In the genomic region with DNA sequence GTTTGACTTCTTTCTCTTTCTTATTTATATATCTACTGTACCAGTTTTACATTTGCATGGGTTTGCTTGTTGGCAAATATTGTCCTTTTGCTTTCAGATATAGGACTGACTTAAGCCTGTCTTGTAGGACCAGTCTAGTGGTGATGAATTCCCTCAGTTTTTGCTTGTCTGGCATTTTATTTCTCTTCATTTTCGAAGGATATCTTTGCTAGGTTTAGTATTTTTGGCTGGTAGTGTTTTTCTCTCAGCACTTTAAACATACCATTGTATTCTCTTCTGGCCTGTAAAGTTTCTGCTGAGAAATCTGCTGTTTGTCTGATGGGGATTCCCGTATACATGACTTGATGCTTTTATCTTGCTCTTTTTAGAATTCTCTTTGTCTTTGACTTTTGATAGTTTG, we compare ENCODE assay signal across 24 cellular contexts. TPM values are rescaled to one million over a fixed set of nuclear protein-coding genes. Genes with fewer than 3 reads are reported as not detected.
DNase-seq lines count a peak whose midpoint lies in the region; ATAC-seq, FAIRE-seq and TF ChIP-seq lines count a peak whose summit lies in the region.
"Had no signal": no experiment of that assay in that cellular context is flagged by ENCODE, and none has a peak within 500 bp of the region (broad histone marks: within the 10 kb centered on the region; RNA-seq: fewer than 3 reads in every experiment).

No MANE protein-coding gene starts in this region.

- peaks cover 10% of the 10 kb centered on the region for H3K4me1 Mint-ChIP-seq in activated CD8-positive, alpha-beta T cell treated with anti-CD3 and anti-CD28 coated beads for 36 hours (ENCODE audit: low read depth)

- H2BK20ac ChIP-seq in IMR-90 (ENCODE audit: low read depth, low read length), result no peak overlapping the region

- no peak overlapping the region for H3K27ac ChIP-seq in HepG2 (ENCODE audit: extremely low read length, insufficient read depth, low read length)
- H3K27ac ChIP-seq in right lobe of liver, result no peak overlapping the region
- H3K27ac ChIP-seq in IMR-90 (ENCODE audit: insufficient read depth, low read length), result no peak overlapping the region
- H3K27ac ChIP-seq: 22Rv1; BLaER1 treated with 17β-estradiol and CSF1 and Interleukin-3, amounts not matched to agents 10 nM and 100 nM had no signal

- H3K9me3 ChIP-seq in HepG2 (ENCODE audit: low read length) (peaks cover 12% of the 10 kb centered on the region; the same call in 1 of the 2 replicates), right lobe of liver (no peaks in the 10 kb centered on the region), IMR-90 (ENCODE audit: control insufficient read depth, insufficient read depth, low read length) (peaks cover 7% of the 10 kb centered on the region)
- H3K9me3 ChIP-seq: BE2C had no signal

- no peak overlapping the region for H2AK9ac ChIP-seq in IMR-90 (replicated peaks; ENCODE audit: low read depth, low read length, poor library complexity)

- H3K4me1 ChIP-seq in HepG2 (ENCODE audit: insufficient read depth, low read length), result no peaks in the 10 kb centered on the region
- H3K4me1 ChIP-seq in right lobe of liver, result no peaks in the 10 kb centered on the region
- H3K4me1 ChIP-seq in IMR-90 (ENCODE audit: control insufficient read depth, insufficient read depth, low read length), result no peaks in the 10 kb centered on the region; the same call in 1 of the 2 replicates
- H3K4me1 ChIP-seq: BE2C had no signal

- H3K36me3 ChIP-seq in HepG2 (replicated peaks in 1 of 2; ENCODE audit: control insufficient read depth in 1 of 2, insufficient read depth in 2 of 2, low read length in 2 of 2) (no peaks in the 10 kb centered on the region), right lobe of liver (no peaks in the 10 kb centered on the region), IMR-90 (ENCODE audit: control insufficient read depth, insufficient read depth, low read length) (no peaks in the 10 kb centered on the region)
- H3K36me3 ChIP-seq: BE2C, HAP-1 had no signal

- H2AK5ac ChIP-seq in IMR-90 (ENCODE audit: low read depth, low read length), result no peak overlapping the region

- H3K27ac Mint-ChIP-seq in activated CD8-positive, alpha-beta T cell treated with anti-CD3 and anti-CD28 coated beads for 36 hours, result no peak overlapping the region
- H3K27ac Mint-ChIP-seq: CD4-positive, alpha-beta T cell; CD8-positive, alpha-beta memory T cell had no signal

- H3K4me3 Mint-ChIP-seq in activated CD8-positive, alpha-beta T cell treated with anti-CD3 and anti-CD28 coated beads for 36 hours, result no peak overlapping the region
- H3K4me3 Mint-ChIP-seq: CD14-positive monocyte; CD4-positive, alpha-beta T cell; CD8-positive, alpha-beta memory T cell had no signal

- H3K23ac ChIP-seq in IMR-90 (ENCODE audit: low read depth, low read length), result no peak overlapping the region

- in situ Hi-C loops in HepG2 (cut with HindIII; ENCODE audit: extremely low pct_ligation_motif_present, low pct_unique_long_range_greater_than_20kb), result no loop called here
- in situ Hi-C loops in IMR-90 (cut with MboI; ENCODE audit: low sequenced_read_pairs), result no loop called here

- no peaks in the 10 kb centered on the region for H3K79me2 ChIP-seq in HepG2 (ENCODE audit: insufficient read depth, low read length)

- H3K4me3 ChIP-seq in HepG2 (replicated peaks in 1 of 3; ENCODE audit: insufficient read depth in 1 of 3, low read depth in 2 of 3, low read length in 3 of 3) (no peak overlapping the region), right lobe of liver (no peak overlapping the region), IMR-90 (ENCODE audit: insufficient read depth, low read depth, low read length) (no peak overlapping the region)
- H3K4me3 ChIP-seq: BLaER1 treated with 17β-estradiol and CSF1 and Interleukin-3, amounts not matched to agents 10 nM and 100 nM; GM12878; HAP-1 had no signal

- no peak for DNase-seq in HepG2 (ENCODE audit: low spot score)
- no peak for DNase-seq in right lobe of liver
- DNase-seq in IMR-90, result no peak
- DNase-seq in activated CD8-positive, alpha-beta T cell treated with anti-CD3 and anti-CD28 coated beads for 36 hours, result no peak
- no peak for DNase-seq in superior temporal gyrus (ENCODE audit: extremely low spot score)
- DNase-seq: ACHN; AML-193; BE2C; CD4-positive, alpha-beta T cell; CD8-positive, alpha-beta memory T cell; DMS 273 treated with DMSO at 0.1 percent for 48 hours; DMS79; EL; GDM1; GOT3 had no signal

- no peaks in the 10 kb centered on the region for H3K27me3 ChIP-seq in HepG2 (ENCODE audit: control insufficient read depth in 1 of 2, insufficient read depth in 2 of 2, low read length in 2 of 2)
- H3K27me3 ChIP-seq in right lobe of liver, result no peaks in the 10 kb centered on the region
- no peaks in the 10 kb centered on the region for H3K27me3 ChIP-seq in IMR-90 (ENCODE audit: control insufficient read depth, insufficient read depth, low read length)
- H3K27me3 ChIP-seq: BE2C; BLaER1 treated with 17β-estradiol and CSF1 and Interleukin-3, amounts not matched to agents 10 nM and 100 nM had no signal

- H4K91ac ChIP-seq in IMR-90 (ENCODE audit: insufficient read depth, low read depth, low read length), result no peak overlapping the region

- no peak overlapping the region for H3K18ac ChIP-seq in IMR-90 (ENCODE audit: low read depth, low read length)

- H4K20me1 ChIP-seq in HepG2 (ENCODE audit: insufficient read depth, low read length) (no peaks in the 10 kb centered on the region), IMR-90 (ENCODE audit: insufficient read depth, low read length) (no peaks in the 10 kb centered on the region)
- H4K20me1 ChIP-seq: BLaER1 treated with 17β-estradiol and CSF1 and Interleukin-3, amounts not matched to agents 10 nM and 100 nM had no signal

- H3K9me1 ChIP-seq in IMR-90 (ENCODE audit: insufficient read depth, low read length), result peaks cover 3% of the 10 kb centered on the region; the same call in 1 of the 2 replicates

- intact Hi-C loops in HepG2 (cut with micrococcal nuclease; ENCODE audit: unreplicated experiment) (no loop called here), right lobe of liver (cut with DNase I) (no loop called here), IMR-90 (cut with micrococcal nuclease) (no loop called here)
- intact Hi-C loops in activated CD8-positive, alpha-beta T cell treated with anti-CD3 and anti-CD28 coated beads for 36 hours (cut with micrococcal nuclease), result no loop called here

- H3K4ac ChIP-seq in IMR-90 (ENCODE audit: low read depth, low read length), result no peak overlapping the region

- H3K27me3 Mint-ChIP-seq in activated CD8-positive, alpha-beta T cell treated with anti-CD3 and anti-CD28 coated beads for 36 hours, result no peaks in the 10 kb centered on the region
- H3K27me3 Mint-ChIP-seq: CD4-positive, alpha-beta T cell; CD8-positive, alpha-beta memory T cell had no signal

- no peak overlapping the region for H2BK5ac ChIP-seq in IMR-90 (ENCODE audit: low read depth, low read length, poor library complexity, severe bottlenecking)

- no peak overlapping the region for H3K56ac ChIP-seq in IMR-90 (ENCODE audit: extremely low read depth, insufficient read depth, low read length)

- BruUV-seq in HepG2 (replicated peaks; lab: Mats Ljungman, UMichigan) (no TSS peak), IMR-90 (replicated peaks; lab: Mats Ljungman, UMichigan) (no TSS peak)

- peaks cover 28% of the 10 kb centered on the region for H3K36me3 Mint-ChIP-seq in activated CD8-positive, alpha-beta T cell treated with anti-CD3 and anti-CD28 coated beads for 36 hours (ENCODE audit: low read depth)

- no peak for TF ChIP-seq CTCF in HepG2 (CRISPR knock-in tag; IDR thresholded peaks at IDR 0.05)
- TF ChIP-seq CTCF in right lobe of liver (IDR thresholded peaks at IDR 0.05), result no peak
- TF ChIP-seq CTCF in IMR-90 (conservative IDR thresholded peaks at IDR 0.05; ENCODE audit: low read depth, low read length), result no peak
- no peak for TF ChIP-seq CTCF in activated CD8-positive, alpha-beta T cell treated with anti-CD3 and anti-CD28 coated beads for 36 hours (IDR thresholded peaks at IDR 0.05)

- FAIRE-seq in HepG2 (lab: Jason Lieb, UNC), result no peak
- FAIRE-seq in islet of Langerhans (lab: Jason Lieb, UNC), result peak; percentile 58
- FAIRE-seq: A204.1, D721Med, H54 had no signal

- peaks cover 5 to 6% of the 10 kb centered on the region in 2 experiments; a peak in 3 of 4 replicates for H3K79me1 ChIP-seq in IMR-90 (ENCODE audit: low read depth in 1 of 2, low read length in 2 of 2)

- no peak for TF ChIP-seq POLR2A in HepG2 (IDR thresholded peaks at IDR 0.05; ENCODE audit: insufficient read depth in 1 of 2, low read depth in 2 of 2, low read length in 2 of 2)
- TF ChIP-seq POLR2A in right lobe of liver (IDR thresholded peaks at IDR 0.05), result no peak
- no peak for TF ChIP-seq POLR2A in IMR-90 (IDR thresholded peaks at IDR 0.05; ENCODE audit: low read depth, low read length)

- WGBS in HepG2 (ENCODE audit: low lambda C conversion rate), result 71% methylated on average over 2 of the region's 2 CpGs
- 91% methylated on average over 2 of the region's 2 CpGs for WGBS in right lobe of liver (ENCODE audit: insufficient coverage, low coverage, low lambda C conversion rate, missing lambda C conversion rate)
- no CpG with 5 or more reads among the region's 2 CpGs for WGBS in IMR-90 (ENCODE audit: extremely low coverage in 2 of 2, insufficient read length in 1 of 2), 2 experiments

- H3K4me2 ChIP-seq in HepG2 (ENCODE audit: low read depth, low read length), result no peak overlapping the region
- no peak overlapping the region for H3K4me2 ChIP-seq in IMR-90 (ENCODE audit: low read depth, low read length)

- POLR2A ChIA-PET in HepG2 (lab: Yijun Ruan, JAX) (no interaction called here), IMR-90 (lab: Charles Lee; ENCODE audit: unreplicated experiment) (no interaction called here)
- POLR2A ChIA-PET in activated CD8-positive, alpha-beta T cell treated with anti-CD3 and anti-CD28 coated beads for 36 hours (lab: Charles Lee), result no interaction called here

- H2AFZ ChIP-seq in HepG2 (ENCODE audit: low read length) (no peak overlapping the region), IMR-90 (replicated peaks; ENCODE audit: low read length, poor library complexity) (no peak overlapping the region)

- no peak overlapping the region for H4K5ac ChIP-seq in IMR-90 (ENCODE audit: low read depth, low read length)

- dilution Hi-C loops in IMR-90 (cut with HindIII; ENCODE audit: low sequenced_read_pairs, unreplicated experiment), result no loop called here

- H3K9ac ChIP-seq in HepG2 (ENCODE audit: insufficient read depth, low read depth, low read length) (no peak overlapping the region), IMR-90 (ENCODE audit: low read depth, low read length) (no peak overlapping the region)
- H3K9ac ChIP-seq: BLaER1 treated with 17β-estradiol and CSF1 and Interleukin-3, amounts not matched to agents 10 nM and 100 nM had no signal

- TF ChIP-seq RAD21 in HepG2 (CRISPR knock-in tag; IDR thresholded peaks at IDR 0.05), result no peak
- no peak for TF ChIP-seq RAD21 in IMR-90 (IDR thresholded peaks at IDR 0.05; ENCODE audit: low read length)

- no peak overlapping the region for H2BK120ac ChIP-seq in IMR-90 (ENCODE audit: low read depth, low read length)

- H2BK15ac ChIP-seq in IMR-90 (ENCODE audit: low read depth, low read length), result no peak overlapping the region

- peaks cover 21% of the 10 kb centered on the region for H3K9me3 Mint-ChIP-seq in activated CD8-positive, alpha-beta T cell treated with anti-CD3 and anti-CD28 coated beads for 36 hours
- H3K9me3 Mint-ChIP-seq: CD4-positive, alpha-beta T cell had no signal

- no peak overlapping the region for H4K8ac ChIP-seq in IMR-90 (ENCODE audit: low read depth in 2 of 2, low read length in 2 of 2)

- no peak overlapping the region for H3K14ac ChIP-seq in IMR-90 (replicated peaks; ENCODE audit: low read depth, low read length)

- TF ChIP-seq EP300 in HepG2 (IDR thresholded peaks at IDR 0.05; ENCODE audit: low read depth in 2 of 2, low read length in 2 of 2), result no peak
- TF ChIP-seq EP300 in HepG2 (CRISPR knock-in tag; IDR thresholded peaks at IDR 0.05; ENCODE audit: borderline replicate concordance), result no peak

- CTCF ChIA-PET in HepG2 (lab: Yijun Ruan, JAX; ENCODE audit: low intra/inter-chr PET ratio, low total read pairs) (no interaction called here), IMR-90 (lab: Yijun Ruan, JAX) (no interaction called here)
- CTCF ChIA-PET in activated CD8-positive, alpha-beta T cell treated with anti-CD3 and anti-CD28 coated beads for 36 hours (lab: Charles Lee), result no interaction called here

- ATAC-seq in HepG2, result no peak
- no peak for ATAC-seq in right lobe of liver
- no peak for ATAC-seq in IMR-90 (ENCODE audit: low read depth)
- no peak for ATAC-seq in activated CD8-positive, alpha-beta T cell treated with anti-CD3 and anti-CD28 coated beads for 36 hours
- ATAC-seq: GM12878 had no signal

RNA-seq across cellular contexts. Expression of a gene that starts 14.2 kb away (rescaled TPM):
- total RNA-seq in HepG2 (2016; rRNA removed; fragmentation: Illumina TruSeq; extraction: Trizol) (11.7 and 18.2 TPM in 2 replicates), right lobe of liver (10 to 100 TPM in 2 of 6 experiments, 1 to 10 TPM in 4; 7.0 to 11.7 (median 8.7) TPM), IMR-90 (2012; rRNA removed) (30.8 and 35.6 TPM in 2 replicates)
- total RNA-seq in HepG2 (2016; cell fraction: cytosol; rRNA removed; fragmentation: Illumina TruSeq; extraction: Trizol; ENCODE audit: low read depth), result 2.6 and 3.5 TPM in 2 replicates
- total RNA-seq in HepG2 (2016; cell fraction: insoluble cytoplasmic fraction; rRNA removed; fragmentation: Illumina TruSeq; extraction: Trizol), result 12.8 and 16.3 TPM in 2 replicates
- total RNA-seq in HepG2 (2016; cell fraction: membrane; rRNA removed; fragmentation: Illumina TruSeq; extraction: Trizol), result 7.1 and 8.0 TPM in 2 replicates
- 41.6 and 42.3 TPM in 2 replicates for total RNA-seq in HepG2 (2016; cell fraction: nucleus; rRNA removed; fragmentation: Illumina TruSeq; extraction: Trizol)
- polyA plus RNA-seq in HepG2 (2011; rRNA removed) (30.4 and 38.6 TPM in 2 replicates), IMR-90 (2012; rRNA removed) (26.1 and 28.2 TPM in 2 replicates)
- 12.1 and 15.9 TPM in 2 replicates for polyA plus RNA-seq in HepG2 (2011; cell fraction: cytosol; rRNA removed)
- polyA plus RNA-seq in HepG2 (2011; cell fraction: nucleus; rRNA removed), result 32.3 and 43.5 TPM in 2 replicates
- 13.2 and 15.8 TPM in 2 replicates for polyA plus RNA-seq in HepG2 (2012)
- 0.96 and 1.2 TPM in 2 replicates for polyA plus RNA-seq in HepG2 (2016; cell fraction: cytosol; fragmentation: Illumina TruSeq; extraction: Trizol; ENCODE audit: low read depth)
- polyA plus RNA-seq in HepG2 (2016; cell fraction: insoluble cytoplasmic fraction; fragmentation: Illumina TruSeq; extraction: Trizol; ENCODE audit: low read depth), result 14.0 and 15.2 TPM in 2 replicates
- polyA plus RNA-seq in HepG2 (2016; cell fraction: membrane; fragmentation: Illumina TruSeq; extraction: Trizol; ENCODE audit: low read depth), result 2.6 and 3.1 TPM in 2 replicates
- 70.9 and 72.1 TPM in 2 replicates for polyA plus RNA-seq in HepG2 (2016; cell fraction: nucleus; fragmentation: Illumina TruSeq; extraction: Trizol; ENCODE audit: insufficient read depth, low read depth)
- polyA minus RNA-seq in HepG2 (2011; rRNA and poly(A)+ RNA removed; ENCODE audit: low replicate concordance), result 122 and 258 TPM in 2 replicates
- polyA minus RNA-seq in HepG2 (2011; cell fraction: cytosol; rRNA and poly(A)+ RNA removed), result 15.7 and 19.7 TPM in 2 replicates
- polyA minus RNA-seq in HepG2 (2011; cell fraction: nucleus; rRNA and poly(A)+ RNA removed), result 88.1 and 103 TPM in 2 replicates
- polyA plus RNA-seq in IMR-90 (2012; cell fraction: cytosol; rRNA removed), result 2.9 and 6.5 TPM in 2 replicates
- 9.6 and 84.5 TPM in 2 replicates for polyA plus RNA-seq in IMR-90 (2012; cell fraction: nucleus; rRNA removed; ENCODE audit: low replicate concordance)
- total RNA-seq in activated CD8-positive, alpha-beta T cell treated with anti-CD3 and anti-CD28 coated beads for 36 hours, result 10 to 100 TPM; 35.7 to 36.7 TPM
